Comparison of ENCODE assay signal across 25 cellular contexts in the genomic region with DNA sequence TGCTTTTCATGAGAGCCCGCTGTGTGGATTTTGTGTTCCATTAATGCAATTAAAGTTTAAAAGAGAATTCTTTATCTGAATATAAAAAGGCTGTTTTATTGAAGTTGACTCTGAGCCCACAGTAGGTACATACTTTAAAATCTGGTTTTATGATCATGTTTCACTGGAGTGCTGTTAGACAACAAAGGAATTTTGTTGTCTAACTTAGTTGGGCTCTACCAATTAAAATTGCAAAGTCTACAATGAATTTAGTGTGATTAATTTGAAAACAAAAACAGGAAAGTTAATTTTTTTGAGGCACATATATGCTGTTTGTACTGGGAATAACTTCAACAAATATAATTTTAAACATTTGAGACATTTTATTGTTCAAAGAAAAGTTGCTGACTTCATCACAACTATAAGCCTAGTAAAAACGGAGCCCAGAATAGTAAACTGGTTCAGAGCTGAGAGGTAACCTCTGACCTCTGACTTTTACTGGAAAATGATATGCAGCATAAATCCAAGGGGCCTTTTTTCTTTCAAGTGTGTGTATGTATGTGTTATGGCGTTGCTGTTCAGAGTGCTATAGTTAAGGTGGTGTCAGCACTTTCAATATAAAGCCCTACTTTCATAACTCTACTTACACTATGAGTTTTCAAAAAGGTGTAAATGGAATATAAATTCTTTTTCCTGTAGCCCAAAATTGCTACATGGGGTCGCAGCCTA. TPM values are rescaled to one million over a fixed set of nuclear protein-coding genes. Genes with fewer than 3 reads are reported as not detected.
"Had no signal": no experiment of that assay in that cellular context is flagged by ENCODE, and none has a peak within 500 bp of the region (broad histone marks: within the 10 kb centered on the region; RNA-seq: fewer than 3 reads in every experiment).

No MANE protein-coding gene starts in this region.

- H3K4me3 Mint-ChIP-seq: activated CD4-positive, alpha-beta T cell treated with anti-CD3 and anti-CD28 coated beads for 36 hours; activated naive CD8-positive, alpha-beta T cell treated with anti-CD3 and anti-CD28 coated beads for 36 hours; central memory CD8-positive, alpha-beta T cell; effector memory CD8-positive, alpha-beta T cell; naive thymus-derived CD8-positive, alpha-beta T cell; stimulated activated memory B cell treated with anti-CD40 and anti-IgM and Interleukin-4, amounts not matched to agents 10 μg/mL and 1 μg/mL and 100 μg/mL, for 72 hours; WTC11 had no signal

- H3K36me3 ChIP-seq: colonic mucosa had no signal

- H3K9me3 ChIP-seq: colonic mucosa, esophagus muscularis mucosa, heart right ventricle, pancreas, stomach, upper lobe of left lung had no signal

- H3K27ac ChIP-seq: colonic mucosa, heart right ventricle had no signal

- H3K4me3 ChIP-seq: colonic mucosa, dorsolateral prefrontal cortex, esophagus muscularis mucosa, heart right ventricle, lung, pancreas, smooth muscle cell, stomach, upper lobe of left lung had no signal

- H3K4me1 Mint-ChIP-seq: activated CD4-positive, alpha-beta T cell treated with anti-CD3 and anti-CD28 coated beads for 36 hours; activated naive CD8-positive, alpha-beta T cell treated with anti-CD3 and anti-CD28 coated beads for 36 hours; central memory CD8-positive, alpha-beta T cell; naive thymus-derived CD8-positive, alpha-beta T cell; stimulated activated memory B cell treated with anti-CD40 and anti-IgM and Interleukin-4, amounts not matched to agents 10 μg/mL and 1 μg/mL and 100 μg/mL, for 72 hours had no signal

- H3K27ac Mint-ChIP-seq: activated CD4-positive, alpha-beta T cell treated with anti-CD3 and anti-CD28 coated beads for 36 hours; activated naive CD8-positive, alpha-beta T cell treated with anti-CD3 and anti-CD28 coated beads for 36 hours; effector memory CD8-positive, alpha-beta T cell; naive thymus-derived CD8-positive, alpha-beta T cell; stimulated activated memory B cell treated with anti-CD40 and anti-IgM and Interleukin-4, amounts not matched to agents 10 μg/mL and 1 μg/mL and 100 μg/mL, for 72 hours; WTC11 had no signal

- DNase-seq: activated CD4-positive, alpha-beta T cell treated with anti-CD3 and anti-CD28 coated beads for 36 hours; activated CD4-positive, alpha-beta T cell treated with anti-CD3 and anti-CD28 coated beads, Interleukin-2, amount 50 U/mL, for 48 hours; activated CD8-positive, alpha-beta memory T cell treated with anti-CD3 and anti-CD28 coated beads, Interleukin-2, amount 50 U/mL, for 48 hours; activated naive CD4-positive, alpha-beta T cell treated with Interleukin-2 at 50 U/mL for 16 hours; activated naive CD8-positive, alpha-beta T cell treated with anti-CD3 and anti-CD28 coated beads for 36 hours; activated T-cell treated with anti-CD3 and anti-CD28 coated beads, Interleukin-2, amount 50 U/mL, for 48 hours; colonic mucosa; dorsolateral prefrontal cortex; effector memory CD8-positive, alpha-beta T cell; heart right ventricle; kidney; naive thymus-derived CD8-positive, alpha-beta T cell; pancreas; stimulated activated CD4-positive, alpha-beta T cell treated with anti-CD3 and anti-CD28 coated beads, Interleukin-15, amount 100 ng/mL, for 24 hours; stomach; T-helper 1 cell; upper lobe of left lung had no signal

- H3K36me3 Mint-ChIP-seq: activated naive CD8-positive, alpha-beta T cell treated with anti-CD3 and anti-CD28 coated beads for 36 hours; naive thymus-derived CD8-positive, alpha-beta T cell; stimulated activated memory B cell treated with anti-CD40 and anti-IgM and Interleukin-4, amounts not matched to agents 10 μg/mL and 1 μg/mL and 100 μg/mL, for 72 hours; WTC11 had no signal

- H3K27me3 Mint-ChIP-seq: central memory CD8-positive, alpha-beta T cell; effector memory CD8-positive, alpha-beta T cell; stimulated activated memory B cell treated with anti-CD40 and anti-IgM and Interleukin-4, amounts not matched to agents 10 μg/mL and 1 μg/mL and 100 μg/mL, for 72 hours had no signal

- H3K4me1 ChIP-seq: colonic mucosa had no signal

- ATAC-seq: activated CD4-positive, alpha-beta T cell treated with anti-CD3 and anti-CD28 coated beads for 36 hours; effector memory CD8-positive, alpha-beta T cell; heart right ventricle; naive thymus-derived CD8-positive, alpha-beta T cell; pancreas; sciatic nerve; stimulated activated memory B cell treated with anti-CD40 and anti-IgM and Interleukin-4, amounts not matched to agents 10 μg/mL and 1 μg/mL and 100 μg/mL, for 72 hours; WTC11 had no signal

- H3K27me3 ChIP-seq: colonic mucosa, dorsolateral prefrontal cortex, esophagus muscularis mucosa, heart right ventricle, pancreas, stomach, upper lobe of left lung had no signal

- H3K9me3 Mint-ChIP-seq: activated naive CD8-positive, alpha-beta T cell treated with anti-CD3 and anti-CD28 coated beads for 36 hours; central memory CD8-positive, alpha-beta T cell; stimulated activated memory B cell treated with anti-CD40 and anti-IgM and Interleukin-4, amounts not matched to agents 10 μg/mL and 1 μg/mL and 100 μg/mL, for 72 hours; WTC11 had no signal

RNA-seq across cellular contexts. Expression of a gene that starts 30.2 kb away (rescaled TPM):
- total RNA-seq: activated CD4-positive, alpha-beta T cell treated with anti-CD3 and anti-CD28 coated beads for 36 hours; activated CD8-positive, alpha-beta memory T cell treated with anti-CD3 and anti-CD28 coated beads for 36 hours; activated naive CD8-positive, alpha-beta T cell treated with anti-CD3 and anti-CD28 coated beads for 36 hours; naive thymus-derived CD8-positive, alpha-beta T cell had no signal
- polyA plus RNA-seq: naive thymus-derived CD8-positive, alpha-beta T cell had no signal
